In the genomic region with DNA sequence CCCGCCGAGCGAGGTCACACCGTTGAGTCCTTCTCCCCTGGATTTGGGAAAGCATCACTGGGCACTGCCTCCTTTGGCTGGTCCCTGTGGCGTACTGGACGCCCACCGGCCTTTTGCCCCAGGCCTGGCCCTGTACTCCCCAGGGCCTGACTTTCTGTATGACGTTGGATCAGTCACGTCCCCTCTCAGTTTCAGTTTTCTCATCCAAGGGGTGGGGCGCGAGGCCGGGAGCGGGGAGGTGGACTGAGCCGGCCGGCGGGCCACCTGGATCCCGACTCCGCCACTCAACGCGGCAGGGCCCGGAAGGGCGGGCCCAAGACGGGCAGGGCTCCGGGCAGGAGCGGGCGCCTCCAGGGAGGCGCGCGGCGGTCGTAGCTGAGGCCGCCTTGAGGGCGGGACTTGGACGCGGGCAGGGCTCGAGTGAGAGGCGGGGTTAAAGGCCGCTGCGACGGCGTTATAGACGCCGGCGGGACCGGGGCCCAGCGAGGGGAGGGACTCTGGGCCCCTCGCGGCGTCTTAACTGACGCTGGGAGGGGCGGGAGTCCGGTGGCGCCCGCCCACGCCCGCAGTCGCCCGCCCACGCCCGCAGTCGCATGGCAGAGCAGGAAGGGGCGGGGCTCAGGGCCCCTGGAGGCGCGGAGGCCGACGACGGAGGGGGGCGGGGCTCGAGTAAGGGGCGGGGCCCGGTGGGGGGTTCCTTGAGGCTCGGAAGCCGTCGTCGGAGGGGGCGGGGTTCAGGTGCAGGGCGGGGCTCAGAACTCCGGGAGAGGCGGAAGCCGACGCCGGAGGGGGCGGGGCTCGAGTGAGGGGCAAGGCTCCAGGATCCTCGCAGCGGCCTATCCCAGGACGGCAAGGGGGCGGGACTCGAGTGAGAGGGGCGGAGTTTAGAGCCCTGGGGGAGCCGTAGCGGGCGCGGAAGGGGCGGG, we compare ENCODE assay signal across 1 cellular context.
TF ChIP-seq lines count a peak whose summit lies in the region.

No MANE protein-coding gene starts in this region.

TF ChIP-seq in A549, 52 proteins besides CTCF, POLR2A, EP300 and RAD21 (continued from another document):
- TF ChIP-seq, protein P1, sequence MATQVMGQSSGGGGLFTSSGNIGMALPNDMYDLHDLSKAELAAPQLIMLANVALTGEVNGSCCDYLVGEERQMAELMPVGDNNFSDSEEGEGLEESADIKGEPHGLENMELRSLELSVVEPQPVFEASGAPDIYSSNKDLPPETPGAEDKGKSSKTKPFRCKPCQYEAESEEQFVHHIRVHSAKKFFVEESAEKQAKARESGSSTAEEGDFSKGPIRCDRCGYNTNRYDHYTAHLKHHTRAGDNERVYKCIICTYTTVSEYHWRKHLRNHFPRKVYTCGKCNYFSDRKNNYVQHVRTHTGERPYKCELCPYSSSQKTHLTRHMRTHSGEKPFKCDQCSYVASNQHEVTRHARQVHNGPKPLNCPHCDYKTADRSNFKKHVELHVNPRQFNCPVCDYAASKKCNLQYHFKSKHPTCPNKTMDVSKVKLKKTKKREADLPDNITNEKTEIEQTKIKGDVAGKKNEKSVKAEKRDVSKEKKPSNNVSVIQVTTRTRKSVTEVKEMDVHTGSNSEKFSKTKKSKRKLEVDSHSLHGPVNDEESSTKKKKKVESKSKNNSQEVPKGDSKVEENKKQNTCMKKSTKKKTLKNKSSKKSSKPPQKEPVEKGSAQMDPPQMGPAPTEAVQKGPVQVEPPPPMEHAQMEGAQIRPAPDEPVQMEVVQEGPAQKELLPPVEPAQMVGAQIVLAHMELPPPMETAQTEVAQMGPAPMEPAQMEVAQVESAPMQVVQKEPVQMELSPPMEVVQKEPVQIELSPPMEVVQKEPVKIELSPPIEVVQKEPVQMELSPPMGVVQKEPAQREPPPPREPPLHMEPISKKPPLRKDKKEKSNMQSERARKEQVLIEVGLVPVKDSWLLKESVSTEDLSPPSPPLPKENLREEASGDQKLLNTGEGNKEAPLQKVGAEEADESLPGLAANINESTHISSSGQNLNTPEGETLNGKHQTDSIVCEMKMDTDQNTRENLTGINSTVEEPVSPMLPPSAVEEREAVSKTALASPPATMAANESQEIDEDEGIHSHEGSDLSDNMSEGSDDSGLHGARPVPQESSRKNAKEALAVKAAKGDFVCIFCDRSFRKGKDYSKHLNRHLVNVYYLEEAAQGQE (IDR thresholded peaks at IDR 0.05), result peak; percentile 72
- TF ChIP-seq, protein P2, sequence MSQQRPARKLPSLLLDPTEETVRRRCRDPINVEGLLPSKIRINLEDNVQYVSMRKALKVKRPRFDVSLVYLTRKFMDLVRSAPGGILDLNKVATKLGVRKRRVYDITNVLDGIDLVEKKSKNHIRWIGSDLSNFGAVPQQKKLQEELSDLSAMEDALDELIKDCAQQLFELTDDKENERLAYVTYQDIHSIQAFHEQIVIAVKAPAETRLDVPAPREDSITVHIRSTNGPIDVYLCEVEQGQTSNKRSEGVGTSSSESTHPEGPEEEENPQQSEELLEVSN (IDR thresholded peaks at IDR 0.05; ENCODE audit: borderline replicate concordance, low read depth), result peak; percentile 49; the same call in 1 of the 2 replicates
- TF ChIP-seq BCL3 (IDR thresholded peaks at IDR 0.05), result 0 out of 3 replicates have a peak, but pooled peaks have one; percentile 28
